19 cellular contexts compared by ENCODE assay signal in genomic region chr14:105854600-105855245, GRCh38.
A peak's percentile ranks its signal among the peaks of the same experiment; 100 is the strongest.
DNase-seq lines count a peak whose midpoint lies in the region; ATAC-seq, FAIRE-seq and TF ChIP-seq lines count a peak whose summit lies in the region.
"Had no signal": no experiment of that assay in that cellular context is flagged by ENCODE, and none has a peak within 500 bp of the region (broad histone marks: within the 10 kb centered on the region; RNA-seq: fewer than 3 reads in every experiment).

No MANE protein-coding gene starts in this region.

- H3K27me3 ChIP-seq in DND-41 (ENCODE audit: insufficient read depth, low read length, poor library complexity), result no peaks in the 10 kb centered on the region
- no peaks in the 10 kb centered on the region for H3K27me3 ChIP-seq in OCI-LY1 (ENCODE audit: insufficient read depth, low read length)
- no peaks in the 10 kb centered on the region for H3K27me3 ChIP-seq in spleen (replicated peaks in 1 of 7)
- H3K27me3 ChIP-seq: left lung had no signal

- H3K4me1 ChIP-seq in DND-41 (ENCODE audit: insufficient read depth, low read length) (no peaks in the 10 kb centered on the region), OCI-LY1 (ENCODE audit: insufficient read depth, low read length, severe bottlenecking) (peaks cover 55% of the 10 kb centered on the region), spleen (peaks cover 0 to 30% (median 14%) of the 10 kb centered on the region in 6 donors)
- H3K4me1 ChIP-seq: left lung, prostate gland had no signal

- H3K9me3 ChIP-seq in DND-41 (ENCODE audit: insufficient read depth, low read length, severe bottlenecking), result no peaks in the 10 kb centered on the region
- H3K9me3 ChIP-seq in OCI-LY1 (ENCODE audit: low read length), result no peaks in the 10 kb centered on the region
- no peaks in the 10 kb centered on the region for H3K9me3 ChIP-seq in spleen
- H3K9me3 ChIP-seq: left lung, prostate gland had no signal

- no peak for FAIRE-seq in H54 (lab: Jason Lieb, UNC)
- FAIRE-seq: endothelial cell of umbilical vein, HepG2 had no signal

- ATAC-seq in DND-41 (ENCODE audit: insufficient read depth, low read depth), result no peak
- ATAC-seq in HG03460 (IDR thresholded peaks at IDR 0.05; ENCODE audit: unreplicated experiment), result no peak
- ATAC-seq: HepG2; left lung; naive thymus-derived CD4-positive, alpha-beta T cell had no signal

- intact Hi-C loops in spleen (cut with DNase I; ENCODE audit: low total_unique reads), result no loop called here

- no peaks in the 10 kb centered on the region for H3K9me2 ChIP-seq in OCI-LY1 (ENCODE audit: low read depth, low read length)

- 83 to 95% (median 88%) methylated on average over 20 to 26 of the region's 26 CpGs for WGBS in spleen, 5 donors

- H3F3A ChIP-seq in OCI-LY1 (ENCODE audit: insufficient read depth, low read length), result peaks cover 24% of the 10 kb centered on the region

- 0 out of 2 replicates have a peak, but pooled peaks cover 3% of the 10 kb centered on the region for H4K20me1 ChIP-seq in DND-41 (ENCODE audit: insufficient read depth, low read length)
- no peaks in the 10 kb centered on the region for H4K20me1 ChIP-seq in OCI-LY1 (ENCODE audit: insufficient read depth, low read length)

- H3K9ac ChIP-seq in DND-41 (ENCODE audit: low read depth, low read length) (no peak overlapping the region), OCI-LY1 (ENCODE audit: low read length) (peak overlapping the region; percentile 97)

- H3K27ac ChIP-seq in DND-41 (ENCODE audit: low read length) (no peak overlapping the region), OCI-LY1 (ENCODE audit: low read depth, low read length, poor library complexity, severe bottlenecking) (peak overlapping the region; percentile 100), spleen (peak overlapping the region in 5 of 8 donors; percentile 18 to 93 (median 29))
- H3K27ac ChIP-seq: left lung, prostate gland, RWPE1 had no signal

- no peaks in the 10 kb centered on the region for H3K36me3 ChIP-seq in DND-41 (ENCODE audit: insufficient read depth, low read length)
- peaks cover 61% of the 10 kb centered on the region for H3K36me3 ChIP-seq in OCI-LY1 (ENCODE audit: insufficient read depth, low read length)
- H3K36me3 ChIP-seq in spleen, result peaks cover 0 to 58% (median 9%) of the 10 kb centered on the region in 6 donors
- H3K36me3 ChIP-seq: left lung, prostate gland had no signal

- DNase-seq in DND-41, result peak; percentile 2
- DNase-seq in ecto neural progenitor cell (ENCODE audit: low spot score), result peak; percentile 21
- DNase-seq in spleen, result peak; percentile 75
- DNase-seq in NCI-H1092 treated with DMSO at 0.1 percent for 48 hours (lab: John Stamatoyannopoulos, UW), result no peak
- no peak for DNase-seq in H54 (ENCODE audit: insufficient read length, low spot score)
- DNase-seq: activated CD4-positive, alpha-beta T cell treated with anti-CD3 and anti-CD28 coated beads for 1 hour; central memory CD4-positive, alpha-beta T cell; DMS79 treated with DMSO at 0.1 percent for 48 hours; foreskin melanocyte; NCI-H2029 treated with DMSO at 0.1 percent for 48 hours; NCI-H69 had no signal

- H2AFZ ChIP-seq in DND-41 (ENCODE audit: low read depth, low read length) (no peak overlapping the region), OCI-LY1 (ENCODE audit: low read length) (no peak overlapping the region)

- H3K4me2 ChIP-seq in DND-41 (ENCODE audit: insufficient read depth, low read length), result no peak overlapping the region
- peak overlapping the region; percentile 94 for H3K4me2 ChIP-seq in OCI-LY1 (ENCODE audit: low read length)

- TF ChIP-seq POLR2A in spleen (IDR thresholded peaks at IDR 0.05) (no peak), H54 (IDR thresholded peaks at IDR 0.05; ENCODE audit: low read depth, low read length) (no peak)

- H3K79me2 ChIP-seq in DND-41 (ENCODE audit: insufficient read depth, low read length), result no peaks in the 10 kb centered on the region
- no peaks in the 10 kb centered on the region; the same call in 1 of the 2 replicates for H3K79me2 ChIP-seq in OCI-LY1 (ENCODE audit: insufficient read depth, low read length)

- H3K4me3 ChIP-seq in DND-41 (ENCODE audit: low read depth in 1 of 2, low read length in 2 of 2) (no peak overlapping the region), OCI-LY1 (ENCODE audit: low read depth, low read length, poor library complexity, severe bottlenecking) (peak overlapping the region; percentile 77), spleen (peak overlapping the region in 2 of 8 donors; percentile 49 to 83)
- H3K4me3 ChIP-seq: left lung, prostate gland had no signal

- TF ChIP-seq CTCF in DND-41 (IDR thresholded peaks at IDR 0.05; ENCODE audit: borderline replicate concordance, extremely low read depth, low read length, poor library complexity, severe bottlenecking), result no peak
- TF ChIP-seq CTCF in OCI-LY1 (IDR thresholded peaks at IDR 0.05; ENCODE audit: low read length), result no peak
- no peak for TF ChIP-seq CTCF in spleen (IDR thresholded peaks at IDR 0.05 in 8 of 11, conservative IDR thresholded peaks at IDR 0.05 in 3 of 11)

Comparison
In these comparisons a context has a peak if more than half of its experiments do, and no peak if none do; other contexts are left out.
1. DNase-seq: peak in DND-41 (single experiment), ecto neural progenitor cell (single experiment) and spleen (single experiment); none in NCI-H1092 treated with DMSO at 0.1 percent for 48 hours (single experiment) and H54 (single experiment).